Comparison of ENCODE assay signal across 29 cellular contexts in the genomic region with DNA sequence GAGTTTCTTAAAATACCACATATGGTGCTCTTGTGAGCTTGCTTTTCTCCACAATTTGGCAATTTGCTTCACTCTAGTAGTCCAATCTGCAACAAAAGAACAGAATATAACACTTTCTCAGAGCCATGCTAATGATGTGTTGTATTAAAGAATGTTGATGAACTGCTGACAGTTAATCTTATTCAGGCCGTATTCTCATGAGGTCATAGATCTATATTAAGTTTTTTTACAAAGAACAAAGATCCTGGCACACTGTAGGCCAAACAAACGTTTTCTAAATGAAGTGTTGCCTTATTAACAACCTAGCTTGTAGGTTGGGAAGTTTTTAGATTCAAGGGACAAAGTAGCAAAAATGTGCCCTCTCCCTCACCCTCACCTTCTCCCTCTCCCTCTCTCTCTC.
"Had no signal": no experiment of that assay in that cellular context is flagged by ENCODE, and none has a peak within 500 bp of the region (broad histone marks: within the 10 kb centered on the region; RNA-seq: fewer than 3 reads in every experiment).

No MANE protein-coding gene starts in this region.

- H3K27ac Mint-ChIP-seq: natural killer cell treated with Interleukin-12 subunit alpha and Interleukin-12 subunit beta and Interleukin-15 and Interleukin-18, amount 100 ng/mL, for 72 hours; nephron progenitor cell; progenitor cell of endocrine pancreas; stimulated activated effector memory CD8-positive, alpha-beta T cell treated with anti-CD3 and anti-CD28 coated beads, Interleukin-12 subunit alpha, Interleukin-12 subunit beta, amount 100 ng/mL, for 72 hours; stimulated activated naive CD8-positive, alpha-beta T cell treated with anti-CD3 and anti-CD28 coated beads, Interleukin-15, Interleukin-2, amounts not matched to agents 100 ng/mL and 50 ng/mL, for 24 hours had no signal

- DNase-seq: nephron progenitor cell; nucleus accumbens; ovary; posterior cingulate gyrus; psoas muscle; right cardiac atrium; right lobe of liver; sigmoid colon; small intestine; stimulated activated CD4-positive, alpha-beta T cell treated with anti-CD3 and anti-CD28 coated beads, Interleukin-15, amount 100 ng/mL, for 24 hours; stimulated activated CD4-positive, alpha-beta T cell treated with anti-CD3 and anti-CD28 coated beads, Interleukin-2, amount 100 ng/mL, for 24 hours; stimulated activated CD4-positive, alpha-beta T cell treated with anti-CD3 and anti-CD28 coated beads, Interleukin-2, amount 100 ng/mL, for 48 hours; stimulated activated CD4-positive, alpha-beta T cell treated with anti-CD3 and anti-CD28 coated beads, Interleukin-4, amount 100 ng/mL, for 24 hours; stimulated activated naive B cell treated with anti-CD40 and anti-IgM and Interleukin-4, amounts not matched to agents 10 μg/mL and 1 μg/mL and 100 μg/mL, for 72 hours; stimulated activated naive CD4-positive, alpha-beta T cell treated with Interleukin-2 at 50 U/mL for 16 hours; stomach; trophoblast cell had no signal

- ATAC-seq: natural killer cell treated with Interleukin-12 subunit alpha and Interleukin-12 subunit beta and Interleukin-15 and Interleukin-18, amount 100 ng/mL, for 72 hours; psoas muscle; right cardiac atrium; right lobe of liver; stimulated activated effector memory CD8-positive, alpha-beta T cell treated with anti-CD3 and anti-CD28 coated beads, Interleukin-12 subunit alpha, Interleukin-12 subunit beta, amount 100 ng/mL, for 72 hours; stimulated activated naive B cell treated with anti-CD40 and anti-IgM and Interleukin-4, amounts not matched to agents 10 μg/mL and 1 μg/mL and 100 μg/mL, for 72 hours had no signal

- H3K9me3 ChIP-seq: neutrophil, ovary, psoas muscle, right lobe of liver, sigmoid colon, stomach, thoracic aorta, thyroid gland, tibial nerve, upper lobe of left lung, vagina had no signal

- H2AFZ ChIP-seq: parathyroid adenoma had no signal

- H3K27ac ChIP-seq: neutrophil, ovary, parathyroid adenoma, psoas muscle, right lobe of liver, sigmoid colon, stomach, thoracic aorta, thyroid gland, tibial nerve, vagina had no signal

- H3K4me3 Mint-ChIP-seq: natural killer cell treated with Interleukin-12 subunit alpha and Interleukin-12 subunit beta and Interleukin-15 and Interleukin-18, amount 100 ng/mL, for 72 hours; nephron progenitor cell; neural crest cell; stimulated activated effector memory CD8-positive, alpha-beta T cell treated with anti-CD3 and anti-CD28 coated beads, Interleukin-12 subunit alpha, Interleukin-12 subunit beta, amount 100 ng/mL, for 72 hours; stimulated activated naive B cell treated with anti-CD40 and anti-IgM and Interleukin-4, amounts not matched to agents 10 μg/mL and 1 μg/mL and 100 μg/mL, for 72 hours; stimulated activated naive CD8-positive, alpha-beta T cell treated with anti-CD3 and anti-CD28 coated beads, Interleukin-15, Interleukin-2, amounts not matched to agents 100 ng/mL and 50 ng/mL, for 24 hours had no signal

- H3K4me1 ChIP-seq: parathyroid adenoma had no signal

- H3K9ac ChIP-seq: parathyroid adenoma had no signal

- H3K79me2 ChIP-seq: parathyroid adenoma had no signal

- H3K27me3 Mint-ChIP-seq: progenitor cell of endocrine pancreas; stimulated activated naive B cell treated with anti-CD40 and anti-IgM and Interleukin-4, amounts not matched to agents 10 μg/mL and 1 μg/mL and 100 μg/mL, for 72 hours; stimulated activated naive CD8-positive, alpha-beta T cell treated with anti-CD3 and anti-CD28 coated beads, Interleukin-15, Interleukin-2, amounts not matched to agents 100 ng/mL and 50 ng/mL, for 24 hours had no signal

- H3K27me3 ChIP-seq: neutrophil, ovary, right lobe of liver, sigmoid colon, stomach, thyroid gland, tibial nerve, upper lobe of left lung, vagina had no signal

- H3K9me3 Mint-ChIP-seq: natural killer cell treated with Interleukin-12 subunit alpha and Interleukin-12 subunit beta and Interleukin-15 and Interleukin-18, amount 100 ng/mL, for 72 hours; neural crest cell; stimulated activated effector memory CD8-positive, alpha-beta T cell treated with anti-CD3 and anti-CD28 coated beads, Interleukin-12 subunit alpha, Interleukin-12 subunit beta, amount 100 ng/mL, for 72 hours; stimulated activated naive B cell treated with anti-CD40 and anti-IgM and Interleukin-4, amounts not matched to agents 10 μg/mL and 1 μg/mL and 100 μg/mL, for 72 hours; stimulated activated naive CD8-positive, alpha-beta T cell treated with anti-CD3 and anti-CD28 coated beads, Interleukin-15, Interleukin-2, amounts not matched to agents 100 ng/mL and 50 ng/mL, for 24 hours had no signal

- H3K36me3 ChIP-seq: neutrophil, ovary, right lobe of liver, sigmoid colon, thyroid gland, upper lobe of left lung had no signal

- H3K36me3 Mint-ChIP-seq: natural killer cell treated with Interleukin-12 subunit alpha and Interleukin-12 subunit beta and Interleukin-15 and Interleukin-18, amount 100 ng/mL, for 72 hours had no signal

- H3K4me3 ChIP-seq: ovary, psoas muscle, right lobe of liver, sigmoid colon, stomach, thoracic aorta, thyroid gland, tibial nerve, upper lobe of left lung, vagina had no signal
